ENCODE assay signal across 8 cellular contexts in genomic region chr6:13574571-13575376, GRCh38. TPM values are rescaled to one million over a fixed set of nuclear protein-coding genes. Genes with fewer than 3 reads are reported as not detected.
DNase-seq lines count a peak whose midpoint lies in the region; ATAC-seq and TF ChIP-seq lines count a peak whose summit lies in the region.

Gene SIRT5, plus strand, starts transcription at chr6:13574601. Its CDS starts 9,510 bp downstream, at chr6:13584111.

- H3K27me3 ChIP-seq in DOHH2 (ENCODE audit: control insufficient read depth, low read length) = no peaks in the 10 kb centered on the region
- H3K27me3 ChIP-seq in Peyer's patch = no peaks in the 10 kb centered on the region
- no peaks in the 10 kb centered on the region for H3K27me3 ChIP-seq in fibroblast of lung (ENCODE audit: control insufficient read depth, insufficient read depth, low read length)

- no peaks in the 10 kb centered on the region for H3K36me3 Mint-ChIP-seq in natural killer cell

- peak; percentile 66 for DNase-seq in KG1 (lab: John Stamatoyannopoulos, UW)
- DNase-seq in Peyer's patch = peak; percentile 73 to 93 (median 91)
- DNase-seq in activated T-helper 1 cell treated with Interleukin-2 at 50 U/mL for 16 hours (ENCODE audit: low read depth) = peak; percentile 58
- peak; percentile 73 to 84 for DNase-seq in fibroblast of lung (ENCODE audit: low read depth in 2 of 2)
- DNase-seq in natural killer cell = peak; percentile 69
- DNase-seq in stimulated activated naive CD8-positive, alpha-beta T cell treated with anti-CD3 and anti-CD28 coated beads, Interleukin-15, Interleukin-2, amounts not matched to agents 100 U/mL and 50 U/mL, for 24 hours = peak; percentile 81

- H3K9me3 ChIP-seq in DOHH2 (ENCODE audit: control insufficient read depth, insufficient read depth, low read length) (no peaks in the 10 kb centered on the region), Peyer's patch (no peaks in the 10 kb centered on the region), fibroblast of lung (ENCODE audit: control insufficient read depth, insufficient read depth, low read depth, low read length) (no peaks in the 10 kb centered on the region)

- no peaks in the 10 kb centered on the region for H3K9me2 ChIP-seq in DOHH2 (replicated peaks; ENCODE audit: control insufficient read depth, low read length)

- H4K20me1 ChIP-seq in DOHH2 (ENCODE audit: control insufficient read depth, insufficient read depth, low read depth, low read length) = no peaks in the 10 kb centered on the region
- H4K20me1 ChIP-seq in fibroblast of lung (ENCODE audit: control insufficient read depth, extremely low read depth, insufficient read depth, low read length) = no peaks in the 10 kb centered on the region

- H3K4me3 ChIP-seq in DOHH2 (ENCODE audit: low read length) = peak within 1 kb of the TSS; percentile 92
- H3K4me3 ChIP-seq in Peyer's patch = peak within 1 kb of the TSS; percentile 77 to 90 (median 88)
- H3K4me3 ChIP-seq in fibroblast of lung (replicated peaks in 1 of 4; ENCODE audit: control extremely low read depth in 1 of 4, insufficient read depth in 1 of 4, low read depth in 3 of 4, low read length in 4 of 4) = peak within 1 kb of the TSS; percentile 49 to 86 (median 68)

- ATAC-seq in GM21737 (IDR thresholded peaks at IDR 0.05; ENCODE audit: unreplicated experiment) = peak; percentile 56
- peak; percentile 73 to 89 (median 77) for ATAC-seq in natural killer cell
- peak; percentile 77 for ATAC-seq in stimulated activated naive CD8-positive, alpha-beta T cell treated with anti-CD3 and anti-CD28 coated beads, Interleukin-15, Interleukin-2, amounts not matched to agents 100 U/mL and 50 U/mL, for 24 hours

- H3K4me3 Mint-ChIP-seq in natural killer cell = peak within 1 kb of the TSS; percentile 96

- peak within 1 kb of the TSS; percentile 86 for H3K9ac ChIP-seq in fibroblast of lung (ENCODE audit: insufficient read depth, low read length)

- H3K27ac ChIP-seq in DOHH2 (ENCODE audit: low read depth, low read length) (peak within 1 kb of the TSS; percentile 89), Peyer's patch (peak within 1 kb of the TSS; percentile 95 to 100 (median 98)), fibroblast of lung (ENCODE audit: insufficient read depth, low read length) (peak within 1 kb of the TSS; percentile 55)

- H3K36me3 ChIP-seq in DOHH2 (ENCODE audit: control insufficient read depth, low read length) (peaks cover 5% of the 10 kb centered on the region; the same call in 1 of the 2 replicates), Peyer's patch (peaks cover 0 to 4% (median 0%) of the 10 kb centered on the region in 3 donors), fibroblast of lung (ENCODE audit: control insufficient read depth, insufficient read depth, low read length) (no peaks in the 10 kb centered on the region)

- no peaks in the 10 kb centered on the region for H3K9me3 Mint-ChIP-seq in natural killer cell

- H3K4me1 ChIP-seq in DOHH2 (ENCODE audit: control insufficient read depth, low read length) (peaks cover 18% of the 10 kb centered on the region), Peyer's patch (peaks cover 0 to 6% (median 2%) of the 10 kb centered on the region in 4 donors), fibroblast of lung (ENCODE audit: control insufficient read depth, extremely low read depth, insufficient read depth, low read length) (no peaks in the 10 kb centered on the region)

- H3K27me3 Mint-ChIP-seq in natural killer cell (ENCODE audit: low read depth in 2 of 2) = no peaks in the 10 kb centered on the region

- peak; percentile 83 to 85 for TF ChIP-seq POLR2A in Peyer's patch (IDR thresholded peaks at IDR 0.05)

- peak within 1 kb of the TSS; percentile 92 to 96 for H3K27ac Mint-ChIP-seq in natural killer cell

- peaks cover 5% of the 10 kb centered on the region; the same call in 1 of the 2 replicates for H3F3A ChIP-seq in DOHH2 (ENCODE audit: control insufficient read depth, insufficient read depth)

- peak within 1 kb of the TSS; percentile 85 for H2AFZ ChIP-seq in fibroblast of lung (ENCODE audit: low read length)

- TF ChIP-seq CTCF in DOHH2 (IDR thresholded peaks at IDR 0.05; ENCODE audit: low read depth, low read length, poor library complexity, severe bottlenecking) = peak; percentile 89
- no peak for TF ChIP-seq CTCF in Peyer's patch (IDR thresholded peaks at IDR 0.05)
- TF ChIP-seq CTCF in fibroblast of lung (conservative IDR thresholded peaks at IDR 0.05 in 1 of 2, IDR thresholded peaks at IDR 0.05 in 1 of 2; ENCODE audit: low read depth in 1 of 2, low read length in 2 of 2) = no peak
- no peak for TF ChIP-seq CTCF in natural killer cell (IDR thresholded peaks at IDR 0.05)

- H3K4me2 ChIP-seq in DOHH2 (ENCODE audit: low read length) = peak within 1 kb of the TSS; percentile 96
- H3K4me2 ChIP-seq in fibroblast of lung (ENCODE audit: extremely low read depth, insufficient read depth, low read length) = peak within 1 kb of the TSS; percentile 90

- H3K4me1 Mint-ChIP-seq in natural killer cell = peaks cover 16 to 25% of the 10 kb centered on the region in 2 donors

- H3K79me2 ChIP-seq in DOHH2 (ENCODE audit: control insufficient read depth, low read length) (peaks cover 23% of the 10 kb centered on the region), fibroblast of lung (ENCODE audit: control insufficient read depth, insufficient read depth, low read length) (no peaks in the 10 kb centered on the region)

- intact Hi-C loops in natural killer cell (cut with micrococcal nuclease) = loop anchor here (1.0 to 10.0 kb wide), 5 partner anchors 41 to 246 kb away; partner anchors contain the start of genes NOL7 and TBC1D7

RNA-seq across cellular contexts. Expression of gene SIRT5, which starts in this region (rescaled TPM):
- total RNA-seq in Peyer's patch (10 to 100 TPM in 3 of 4 donors, 1 to 10 TPM in 1; 6.8 to 22.1 (median 18.1) TPM), fibroblast of lung (9.8 and 13.5 TPM in 2 replicates), natural killer cell (10 to 100 TPM in 2 of 3 donors, 1 to 10 TPM in 1; 8.8 to 13.9 (median 12.2) TPM)
- polyA plus RNA-seq in fibroblast of lung = 3.6 and 4.4 TPM in 2 replicates
- 3.5 and 4.8 TPM in 2 replicates for polyA plus RNA-seq in fibroblast of lung (2012)
- polyA minus RNA-seq in fibroblast of lung (ENCODE audit: low replicate concordance) = 1.0 and 4.0 TPM in 2 replicates

Comparison
In these comparisons a context has a peak if more than half of its experiments do, and no peak if none do; other contexts are left out.
1. Peak in every context shown above with its lines: DNase-seq, ATAC-seq, H3K4me3 ChIP-seq and H3K27ac ChIP-seq.